ENCODE assay signal across 1 cellular context in genomic region chr7:27868117-27868516, GRCh38.
TF ChIP-seq lines count a peak whose summit lies in the region.

No MANE protein-coding gene starts in this region.

TF ChIP-seq in K562, 482 proteins besides CTCF, POLR2A, EP300 and RAD21 (continued from another document):
- no peak for TF ChIP-seq CEBPG (CRISPR knock-in tag; IDR thresholded peaks at IDR 0.05)
- TF ChIP-seq CEBPG (tag; conservative IDR thresholded peaks at IDR 0.05 in 1 of 2, IDR thresholded peaks at IDR 0.05 in 1 of 2), result peak in 1 of 2 experiments; percentile 44; a peak in 1 of 4 replicates
- TF ChIP-seq SMARCE1 (IDR thresholded peaks at IDR 0.05), result no peak
- no peak for TF ChIP-seq KLF13 (tag; IDR thresholded peaks at IDR 0.05; ENCODE audit: borderline replicate concordance, low read depth)
- peak; percentile 53 for TF ChIP-seq CEBPB (tag; IDR thresholded peaks at IDR 0.05)
- 0 out of 2 replicates have a peak, but pooled peaks have one; percentile 20 for TF ChIP-seq RAD51 (IDR thresholded peaks at IDR 0.05; ENCODE audit: borderline replicate concordance, low read depth)
- no peak for TF ChIP-seq CBX5 (IDR thresholded peaks at IDR 0.05; ENCODE audit: borderline replicate concordance, low read depth)
- peak; percentile 73 for TF ChIP-seq BHLHE40 (IDR thresholded peaks at IDR 0.05; ENCODE audit: low read length)
